In genomic region chr14:44649056-44649455, GRCh38 we compare ENCODE assay signal across 24 cellular contexts.
"Had no signal": no experiment of that assay in that cellular context is flagged by ENCODE, and none has a peak within 500 bp of the region (broad histone marks: within the 10 kb centered on the region; RNA-seq: fewer than 3 reads in every experiment).

No MANE protein-coding gene starts in this region.

- ATAC-seq: activated CD8-positive, alpha-beta T cell treated with anti-CD3 and anti-CD28 coated beads for 36 hours; activated T-helper 17 cell treated with anti-CD3 and anti-CD28 coated beads, Interleukin-2, amount 50 U/mL, for 72 hours; gastroesophageal sphincter; WTC11 had no signal

- H3K27me3 ChIP-seq: brain microvascular endothelial cell, esophagus squamous epithelium, gastroesophageal sphincter had no signal

- H3K9me3 Mint-ChIP-seq: activated CD8-positive, alpha-beta T cell treated with anti-CD3 and anti-CD28 coated beads for 36 hours; activated T-cell treated with anti-CD3 and anti-CD28 coated beads, Interleukin-2, amount 50 U/mL, for 4 hours; activated T-helper 17 cell treated with anti-CD3 and anti-CD28 coated beads, Interleukin-2, amount 50 U/mL, for 72 hours; WTC11 had no signal

- H3K27me3 Mint-ChIP-seq: activated CD8-positive, alpha-beta T cell treated with anti-CD3 and anti-CD28 coated beads for 36 hours; activated naive CD8-positive, alpha-beta T cell; activated T-helper 17 cell treated with anti-CD3 and anti-CD28 coated beads, Interleukin-2, amount 50 U/mL, for 72 hours had no signal

- H3K36me3 Mint-ChIP-seq: activated naive CD8-positive, alpha-beta T cell; WTC11 had no signal

- H3K27ac ChIP-seq: brain microvascular endothelial cell, epithelial cell of prostate, esophagus squamous epithelium, gastroesophageal sphincter, VCaP had no signal

- H3K4me3 ChIP-seq: esophagus squamous epithelium, gastroesophageal sphincter had no signal

- H3K4me1 ChIP-seq: esophagus squamous epithelium, gastroesophageal sphincter had no signal

- H3K4me3 Mint-ChIP-seq: activated CD8-positive, alpha-beta T cell treated with anti-CD3 and anti-CD28 coated beads for 36 hours; activated naive CD8-positive, alpha-beta T cell; activated T-cell treated with anti-CD3 and anti-CD28 coated beads, Interleukin-2, amount 50 U/mL, for 4 hours; activated T-helper 17 cell treated with anti-CD3 and anti-CD28 coated beads, Interleukin-2, amount 50 U/mL, for 72 hours; WTC11 had no signal

- H3K4me1 Mint-ChIP-seq: activated T-helper 17 cell treated with anti-CD3 and anti-CD28 coated beads, Interleukin-2, amount 50 U/mL, for 72 hours; WTC11 had no signal

- H3K9me3 ChIP-seq: esophagus squamous epithelium, gastroesophageal sphincter had no signal

- H3K36me3 ChIP-seq: brain microvascular endothelial cell, esophagus squamous epithelium, gastroesophageal sphincter had no signal

- H3K27ac Mint-ChIP-seq: activated CD8-positive, alpha-beta T cell treated with anti-CD3 and anti-CD28 coated beads for 36 hours; activated naive CD8-positive, alpha-beta T cell; activated T-helper 17 cell treated with anti-CD3 and anti-CD28 coated beads, Interleukin-2, amount 50 U/mL, for 72 hours; WTC11 had no signal

- DNase-seq: activated CD4-positive, alpha-beta T cell treated with anti-CD3 and anti-CD28 coated beads for 1 hour; activated CD4-positive, alpha-beta T cell treated with anti-CD3 and anti-CD28 coated beads for 4 hours; activated CD4-positive, alpha-beta T cell treated with anti-CD3 and anti-CD28 coated beads, Interleukin-2, amount 50 U/mL, for 1 hour; activated CD4-positive, alpha-beta T cell treated with anti-CD3 and anti-CD28 coated beads, Interleukin-2, amount 50 U/mL, for 48 hours; activated CD8-positive, alpha-beta memory T cell treated with anti-CD3 and anti-CD28 coated beads for 24 hours; activated CD8-positive, alpha-beta T cell treated with anti-CD3 and anti-CD28 coated beads for 36 hours; activated effector memory CD4-positive, alpha-beta T cell treated with Interleukin-2 at 50 U/mL for 16 hours; activated gamma-delta T cell treated with Interleukin-2 at 50 U/mL for 16 hours; activated naive CD4-positive, alpha-beta T cell treated with anti-CD3 and anti-CD28 coated beads, Interleukin-2, amount 50 U/mL, for 16 hours; activated naive CD4-positive, alpha-beta T cell treated with Interleukin-2 at 50 U/mL for 16 hours; activated T-cell treated with anti-CD3 and anti-CD28 coated beads, Interleukin-2, amount 50 U/mL, for 4 hours; amniotic stem cell; brain microvascular endothelial cell; caudate nucleus; effector CD8-positive, alpha-beta T cell; esophagus squamous epithelium; foreskin melanocyte; T-helper 2 cell had no signal
